1 cellular context compared by ENCODE assay signal in the genomic region with DNA sequence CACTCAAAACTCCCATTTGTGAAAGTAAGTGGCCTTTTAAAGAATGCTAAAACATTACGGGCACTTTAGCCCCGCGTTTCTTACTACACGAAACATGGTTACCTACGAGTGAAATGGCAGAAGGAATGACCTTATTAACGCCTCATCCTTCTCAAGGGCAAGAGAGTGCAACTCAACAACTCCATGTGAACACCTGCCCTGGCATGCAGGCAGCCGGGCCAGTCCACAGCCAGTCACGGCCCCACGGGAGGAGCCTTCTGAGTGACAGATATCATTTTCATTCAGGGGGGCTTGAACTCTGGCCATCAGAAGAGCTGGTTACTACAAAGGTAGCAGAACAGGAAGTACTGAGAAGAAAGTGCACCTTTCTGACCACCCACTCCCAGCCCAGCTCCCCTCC.
TF ChIP-seq lines count a peak whose summit lies in the region.

No MANE protein-coding gene starts in this region.

TF ChIP-seq in WTC11, 78 proteins besides CTCF, POLR2A, EP300 and RAD21 (continued from another document):
- TF ChIP-seq, protein P1, sequence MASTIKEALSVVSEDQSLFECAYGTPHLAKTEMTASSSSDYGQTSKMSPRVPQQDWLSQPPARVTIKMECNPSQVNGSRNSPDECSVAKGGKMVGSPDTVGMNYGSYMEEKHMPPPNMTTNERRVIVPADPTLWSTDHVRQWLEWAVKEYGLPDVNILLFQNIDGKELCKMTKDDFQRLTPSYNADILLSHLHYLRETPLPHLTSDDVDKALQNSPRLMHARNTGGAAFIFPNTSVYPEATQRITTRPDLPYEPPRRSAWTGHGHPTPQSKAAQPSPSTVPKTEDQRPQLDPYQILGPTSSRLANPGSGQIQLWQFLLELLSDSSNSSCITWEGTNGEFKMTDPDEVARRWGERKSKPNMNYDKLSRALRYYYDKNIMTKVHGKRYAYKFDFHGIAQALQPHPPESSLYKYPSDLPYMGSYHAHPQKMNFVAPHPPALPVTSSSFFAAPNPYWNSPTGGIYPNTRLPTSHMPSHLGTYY (CRISPR knock-in tag; IDR thresholded peaks at IDR 0.05): no peak
- TF ChIP-seq, protein P2, sequence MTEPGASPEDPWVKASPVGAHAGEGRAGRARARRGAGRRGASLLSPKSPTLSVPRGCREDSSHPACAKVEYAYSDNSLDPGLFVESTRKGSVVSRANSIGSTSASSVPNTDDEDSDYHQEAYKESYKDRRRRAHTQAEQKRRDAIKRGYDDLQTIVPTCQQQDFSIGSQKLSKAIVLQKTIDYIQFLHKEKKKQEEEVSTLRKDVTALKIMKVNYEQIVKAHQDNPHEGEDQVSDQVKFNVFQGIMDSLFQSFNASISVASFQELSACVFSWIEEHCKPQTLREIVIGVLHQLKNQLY (CRISPR knock-in tag; IDR thresholded peaks at IDR 0.05): no peak
- TF ChIP-seq, protein P3, sequence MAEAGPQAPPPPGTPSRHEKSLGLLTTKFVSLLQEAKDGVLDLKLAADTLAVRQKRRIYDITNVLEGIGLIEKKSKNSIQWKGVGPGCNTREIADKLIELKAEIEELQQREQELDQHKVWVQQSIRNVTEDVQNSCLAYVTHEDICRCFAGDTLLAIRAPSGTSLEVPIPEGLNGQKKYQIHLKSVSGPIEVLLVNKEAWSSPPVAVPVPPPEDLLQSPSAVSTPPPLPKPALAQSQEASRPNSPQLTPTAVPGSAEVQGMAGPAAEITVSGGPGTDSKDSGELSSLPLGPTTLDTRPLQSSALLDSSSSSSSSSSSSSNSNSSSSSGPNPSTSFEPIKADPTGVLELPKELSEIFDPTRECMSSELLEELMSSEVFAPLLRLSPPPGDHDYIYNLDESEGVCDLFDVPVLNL (CRISPR knock-in tag; IDR thresholded peaks at IDR 0.05; ENCODE audit: borderline replicate concordance, low read depth): no peak
- TF ChIP-seq, protein P4, sequence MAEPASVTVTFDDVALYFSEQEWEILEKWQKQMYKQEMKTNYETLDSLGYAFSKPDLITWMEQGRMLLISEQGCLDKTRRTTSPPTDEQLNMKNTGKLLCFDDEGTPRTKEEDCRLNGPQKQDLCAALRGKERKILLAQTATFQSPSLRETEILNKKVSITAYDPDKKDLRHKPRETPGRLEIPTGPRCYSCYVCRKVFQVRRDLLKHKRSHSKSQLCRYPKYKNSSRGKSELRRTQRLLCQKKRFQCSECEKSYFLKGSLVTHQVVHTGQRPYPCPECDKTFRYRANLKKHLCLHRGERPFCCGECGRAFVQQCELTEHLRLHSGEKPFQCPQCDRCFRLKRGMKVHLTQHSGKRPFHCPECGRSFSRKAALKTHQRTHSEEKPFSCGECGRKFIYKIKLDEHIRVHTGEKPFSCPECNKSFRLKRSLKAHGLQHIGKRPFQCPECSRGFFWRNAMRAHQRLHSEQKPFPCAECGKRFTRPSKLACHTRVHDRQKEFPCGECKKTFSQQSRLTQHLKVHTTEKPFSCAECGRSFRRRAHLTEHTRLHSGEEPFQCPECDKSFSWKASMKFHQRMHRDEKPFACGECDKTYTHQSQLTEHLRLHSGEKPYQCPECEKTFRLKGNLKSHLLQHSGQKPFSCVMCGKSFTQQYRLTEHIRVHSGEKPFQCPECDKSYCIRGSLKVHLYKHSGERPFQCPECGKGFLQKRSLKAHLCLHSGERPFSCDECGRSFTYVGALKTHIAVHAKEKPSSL (CRISPR knock-in tag; conservative IDR thresholded peaks at IDR 0.05): no peak
- no peak for TF ChIP-seq OVOL2 (CRISPR knock-in tag; IDR thresholded peaks at IDR 0.05; ENCODE audit: borderline replicate concordance)
- TF ChIP-seq, protein P5, sequence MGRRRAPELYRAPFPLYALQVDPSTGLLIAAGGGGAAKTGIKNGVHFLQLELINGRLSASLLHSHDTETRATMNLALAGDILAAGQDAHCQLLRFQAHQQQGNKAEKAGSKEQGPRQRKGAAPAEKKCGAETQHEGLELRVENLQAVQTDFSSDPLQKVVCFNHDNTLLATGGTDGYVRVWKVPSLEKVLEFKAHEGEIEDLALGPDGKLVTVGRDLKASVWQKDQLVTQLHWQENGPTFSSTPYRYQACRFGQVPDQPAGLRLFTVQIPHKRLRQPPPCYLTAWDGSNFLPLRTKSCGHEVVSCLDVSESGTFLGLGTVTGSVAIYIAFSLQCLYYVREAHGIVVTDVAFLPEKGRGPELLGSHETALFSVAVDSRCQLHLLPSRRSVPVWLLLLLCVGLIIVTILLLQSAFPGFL (CRISPR knock-in tag; IDR thresholded peaks at IDR 0.05; ENCODE audit: borderline replicate concordance): no peak
- TF ChIP-seq MYBL2 (CRISPR knock-in tag; IDR thresholded peaks at IDR 0.05): no peak
- TF ChIP-seq, protein P6, sequence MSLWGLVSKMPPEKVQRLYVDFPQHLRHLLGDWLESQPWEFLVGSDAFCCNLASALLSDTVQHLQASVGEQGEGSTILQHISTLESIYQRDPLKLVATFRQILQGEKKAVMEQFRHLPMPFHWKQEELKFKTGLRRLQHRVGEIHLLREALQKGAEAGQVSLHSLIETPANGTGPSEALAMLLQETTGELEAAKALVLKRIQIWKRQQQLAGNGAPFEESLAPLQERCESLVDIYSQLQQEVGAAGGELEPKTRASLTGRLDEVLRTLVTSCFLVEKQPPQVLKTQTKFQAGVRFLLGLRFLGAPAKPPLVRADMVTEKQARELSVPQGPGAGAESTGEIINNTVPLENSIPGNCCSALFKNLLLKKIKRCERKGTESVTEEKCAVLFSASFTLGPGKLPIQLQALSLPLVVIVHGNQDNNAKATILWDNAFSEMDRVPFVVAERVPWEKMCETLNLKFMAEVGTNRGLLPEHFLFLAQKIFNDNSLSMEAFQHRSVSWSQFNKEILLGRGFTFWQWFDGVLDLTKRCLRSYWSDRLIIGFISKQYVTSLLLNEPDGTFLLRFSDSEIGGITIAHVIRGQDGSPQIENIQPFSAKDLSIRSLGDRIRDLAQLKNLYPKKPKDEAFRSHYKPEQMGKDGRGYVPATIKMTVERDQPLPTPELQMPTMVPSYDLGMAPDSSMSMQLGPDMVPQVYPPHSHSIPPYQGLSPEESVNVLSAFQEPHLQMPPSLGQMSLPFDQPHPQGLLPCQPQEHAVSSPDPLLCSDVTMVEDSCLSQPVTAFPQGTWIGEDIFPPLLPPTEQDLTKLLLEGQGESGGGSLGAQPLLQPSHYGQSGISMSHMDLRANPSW (CRISPR knock-in tag; conservative IDR thresholded peaks at IDR 0.05; ENCODE audit: low read depth): no peak
